Comparison of ENCODE assay signal across 13 cellular contexts in the genomic region with DNA sequence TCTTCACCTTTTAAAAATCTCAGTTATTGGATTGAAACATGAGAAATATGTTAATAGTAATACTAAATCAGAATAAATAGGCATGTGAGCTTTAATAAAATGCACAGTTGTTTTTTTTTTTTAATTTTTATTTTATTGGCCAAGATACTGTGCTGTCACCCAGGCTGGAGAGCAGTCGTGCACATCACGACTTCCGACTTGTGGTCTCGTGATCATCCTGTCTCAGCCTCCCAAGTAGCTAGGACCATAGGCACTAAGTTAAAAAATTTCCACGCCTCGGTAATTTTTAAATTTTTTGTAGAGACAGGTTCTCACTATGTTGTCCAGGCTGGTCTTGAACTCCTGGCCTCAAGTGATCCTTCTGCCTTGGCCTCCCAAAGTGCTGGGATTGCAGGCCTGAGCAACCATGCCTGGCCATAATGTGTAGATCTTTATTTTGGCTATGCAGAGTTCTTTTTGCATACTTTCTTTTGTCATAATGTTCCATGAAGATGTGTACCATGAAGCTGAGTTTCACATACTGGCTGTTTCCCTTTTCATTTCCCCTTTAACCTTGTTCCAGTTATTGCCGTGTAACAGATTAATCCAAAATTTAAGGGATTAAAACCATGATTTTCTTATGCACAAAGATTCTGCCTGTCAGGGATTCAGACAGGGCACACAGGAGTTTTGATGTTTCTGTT. TPM values are rescaled to one million over a fixed set of nuclear protein-coding genes. Genes with fewer than 3 reads are reported as not detected.
DNase-seq lines count a peak whose midpoint lies in the region; ATAC-seq and TF ChIP-seq lines count a peak whose summit lies in the region.
"Had no signal": no experiment of that assay in that cellular context is flagged by ENCODE, and none has a peak within 500 bp of the region (broad histone marks: within the 10 kb centered on the region; RNA-seq: fewer than 3 reads in every experiment).

No MANE protein-coding gene starts in this region.

- TF ChIP-seq CTCF in heart left ventricle (IDR thresholded peaks at IDR 0.05) (no peak), adrenal gland (IDR thresholded peaks at IDR 0.05) (no peak), uterus (IDR thresholded peaks at IDR 0.05) (no peak)

- H3K27ac ChIP-seq in heart left ventricle (peak overlapping the region in 7 of 12 donors; percentile 0 to 44 (median 32)), adrenal gland (peak overlapping the region in 3 of 5 donors; percentile 2 to 19 (median 6)), uterus (no peak overlapping the region)
- H3K27ac ChIP-seq: colonic mucosa, KMS-11, VCaP had no signal

- WGBS in heart left ventricle, 4 donors, result 82 to 90% (median 89%) methylated on average over 7 of the region's 7 CpGs
- 74 to 84% (median 82%) methylated on average over 7 of the region's 7 CpGs for WGBS in adrenal gland, 4 donors

- no peaks in the 10 kb centered on the region for H3K9me3 Mint-ChIP-seq in stimulated activated memory B cell treated with anti-CD40 and anti-IgM and Interleukin-4, amounts not matched to agents 10 μg/mL and 1 μg/mL and 100 μg/mL, for 72 hours

- peaks cover 50% of the 10 kb centered on the region for H3K4me1 Mint-ChIP-seq in stimulated activated memory B cell treated with anti-CD40 and anti-IgM and Interleukin-4, amounts not matched to agents 10 μg/mL and 1 μg/mL and 100 μg/mL, for 72 hours

- H3K36me3 ChIP-seq in heart left ventricle, result peaks cover 0 to 48% (median 11%) of the 10 kb centered on the region in 9 donors
- peaks cover 0 to 22% of the 10 kb centered on the region in 2 donors for H3K36me3 ChIP-seq in adrenal gland (replicated peaks in 1 of 2)
- H3K36me3 ChIP-seq in uterus, result no peaks in the 10 kb centered on the region

- no peak for TF ChIP-seq POLR2A in heart left ventricle (IDR thresholded peaks at IDR 0.05)
- no peak for TF ChIP-seq POLR2A in adrenal gland (IDR thresholded peaks at IDR 0.05)
- no peak for TF ChIP-seq POLR2A in uterus (IDR thresholded peaks at IDR 0.05)

- H3K27me3 Mint-ChIP-seq in stimulated activated memory B cell treated with anti-CD40 and anti-IgM and Interleukin-4, amounts not matched to agents 10 μg/mL and 1 μg/mL and 100 μg/mL, for 72 hours, result no peaks in the 10 kb centered on the region

- H3K27me3 ChIP-seq in heart left ventricle (no peaks in the 10 kb centered on the region), adrenal gland (no peaks in the 10 kb centered on the region), uterus (no peaks in the 10 kb centered on the region)
- H3K27me3 ChIP-seq: colonic mucosa had no signal

- no peaks in the 10 kb centered on the region for H3K9me3 ChIP-seq in heart left ventricle
- no peaks in the 10 kb centered on the region for H3K9me3 ChIP-seq in adrenal gland (replicated peaks in 1 of 3)
- no peaks in the 10 kb centered on the region for H3K9me3 ChIP-seq in uterus
- H3K9me3 ChIP-seq: colonic mucosa had no signal

- intact Hi-C loops in heart left ventricle (cut with DNase I) (loop anchor here in 1 of 10 donors (5.0 kb wide), 1 partner anchor 40 kb away; the partner anchor contains the start of gene NAT10), cardiac septum (cut with DNase I) (no loop called here), adrenal gland (cut with DNase I) (no loop called here), uterus (cut with DNase I; ENCODE audit: low total_unique reads) (no loop called here), head of caudate nucleus (cut with DNase I) (no loop called here)

- H3K4me3 ChIP-seq in heart left ventricle (no peak overlapping the region), adrenal gland (no peak overlapping the region), uterus (no peak overlapping the region)
- H3K4me3 ChIP-seq: colonic mucosa had no signal

- no peak for DNase-seq in heart left ventricle
- no peak for DNase-seq in cardiac septum (ENCODE audit: low spot score)
- DNase-seq in adrenal gland, result no peak
- DNase-seq in uterus, result no peak
- DNase-seq in head of caudate nucleus, result no peak
- DNase-seq: colonic mucosa, kidney glomerular epithelial cell, RPMI8226 had no signal

- peak overlapping the region; percentile 9 for H3K4me3 Mint-ChIP-seq in stimulated activated memory B cell treated with anti-CD40 and anti-IgM and Interleukin-4, amounts not matched to agents 10 μg/mL and 1 μg/mL and 100 μg/mL, for 72 hours

- peak overlapping the region; percentile 77 for H3K27ac Mint-ChIP-seq in stimulated activated memory B cell treated with anti-CD40 and anti-IgM and Interleukin-4, amounts not matched to agents 10 μg/mL and 1 μg/mL and 100 μg/mL, for 72 hours

- H3K4me1 ChIP-seq in heart left ventricle (peaks cover 0 to 75% (median 47%) of the 10 kb centered on the region in 12 donors), adrenal gland (replicated peaks in 1 of 2) (peaks cover 7 to 43% of the 10 kb centered on the region in 2 donors), uterus (peaks cover 6 to 7% of the 10 kb centered on the region in 2 donors)

- ATAC-seq in heart left ventricle (no peak), HG03175 (IDR thresholded peaks at IDR 0.05; ENCODE audit: unreplicated experiment) (peak; percentile 62), HG02759 (IDR thresholded peaks at IDR 0.05; ENCODE audit: unreplicated experiment) (no peak)
- peak; percentile 87 for ATAC-seq in stimulated activated memory B cell treated with anti-CD40 and anti-IgM and Interleukin-4, amounts not matched to agents 10 μg/mL and 1 μg/mL and 100 μg/mL, for 72 hours

- peaks cover 11% of the 10 kb centered on the region for H3K36me3 Mint-ChIP-seq in stimulated activated memory B cell treated with anti-CD40 and anti-IgM and Interleukin-4, amounts not matched to agents 10 μg/mL and 1 μg/mL and 100 μg/mL, for 72 hours

RNA-seq across cellular contexts. Expression of gene CAPRIN1, which starts 16.0 kb away (rescaled TPM):
- total RNA-seq in heart left ventricle (100 to 1,000 TPM in 7 of 9 donors, 10 to 100 TPM in 2; 94.2 to 134 (median 114) TPM), cardiac septum (108 TPM), adrenal gland (100 to 1,000 TPM; 101 to 174 (median 155) TPM), uterus (100 to 1,000 TPM; 118 to 252 (median 169) TPM)
- polyA plus RNA-seq in heart left ventricle (10 to 100 TPM; 35.4 to 55.4 TPM), adrenal gland (100 to 1,000 TPM in 1 of 3 donors, 10 to 100 TPM in 2; 42.4 to 202 (median 51.4) TPM)

RNA-seq across cellular contexts. Expression of gene NAT10, which starts 37.9 kb away (rescaled TPM):
- total RNA-seq in heart left ventricle (10 to 100 TPM; 14.5 to 27.1 (median 21.2) TPM), cardiac septum (23.2 TPM), adrenal gland (10 to 100 TPM; 16.8 to 53.7 (median 33.8) TPM), uterus (10 to 100 TPM; 18.5 to 54.0 (median 22.9) TPM)
- polyA plus RNA-seq in heart left ventricle (10 to 100 TPM; 16.3 to 21.1 TPM), adrenal gland (10 to 100 TPM; 48.9 to 65.2 (median 49.9) TPM)

Comparison
In these comparisons a context has a peak if more than half of its experiments do, and no peak if none do; other contexts are left out.
1. ATAC-seq: peak in HG03175 (single experiment) and stimulated activated memory B cell treated with anti-CD40 and anti-IgM and Interleukin-4, amounts not matched to agents 10 μg/mL and 1 μg/mL and 100 μg/mL, for 72 hours (single experiment); none in heart left ventricle (0 of 4) and HG02759 (single experiment).
2. H3K27ac ChIP-seq: peak in heart left ventricle (7 of 12) and adrenal gland (3 of 5); none in uterus (0 of 2).